ENCODE assay signal across 25 cellular contexts in genomic region chr3:77232557-77232956, GRCh38.
"Had no signal": no experiment of that assay in that cellular context is flagged by ENCODE, and none has a peak within 500 bp of the region (broad histone marks: within the 10 kb centered on the region; RNA-seq: fewer than 3 reads in every experiment).

No MANE protein-coding gene starts in this region.

- H3K4me2 ChIP-seq: hepatocyte had no signal

- H3K36me3 ChIP-seq: colonic mucosa, esophagus muscularis mucosa, esophagus squamous epithelium, gastrocnemius medialis, gastroesophageal sphincter, heart left ventricle, heart right ventricle had no signal

- H3K4me1 ChIP-seq: colonic mucosa, esophagus muscularis mucosa, esophagus squamous epithelium, gastrocnemius medialis, gastroesophageal sphincter, heart left ventricle, heart right ventricle had no signal

- H3K9me3 ChIP-seq: colonic mucosa, esophagus muscularis mucosa, esophagus squamous epithelium, gastrocnemius medialis, gastroesophageal sphincter, heart left ventricle, heart right ventricle had no signal

- H2AFZ ChIP-seq: hepatocyte had no signal

- H3K4me3 ChIP-seq: colonic mucosa, coronary artery, dorsolateral prefrontal cortex, esophagus muscularis mucosa, esophagus squamous epithelium, gastrocnemius medialis, gastroesophageal sphincter, heart left ventricle, heart right ventricle, hepatocyte had no signal

- H3K27ac ChIP-seq: colonic mucosa, coronary artery, dorsolateral prefrontal cortex, epithelial cell of prostate, esophagus muscularis mucosa, esophagus squamous epithelium, foreskin keratinocyte, gastrocnemius medialis, gastroesophageal sphincter, heart left ventricle, heart right ventricle, hepatocyte had no signal

- H3K79me2 ChIP-seq: hepatocyte had no signal

- H3K27me3 ChIP-seq: colonic mucosa, dorsolateral prefrontal cortex, esophagus muscularis mucosa, esophagus squamous epithelium, foreskin keratinocyte, gastrocnemius medialis, gastroesophageal sphincter, heart left ventricle, heart right ventricle, hepatocyte had no signal

- ATAC-seq: effector memory CD8-positive, alpha-beta T cell; esophagus mucosa; foreskin keratinocyte; gastrocnemius medialis; gastroesophageal sphincter; heart left ventricle; heart right ventricle had no signal

- DNase-seq: colonic mucosa; cortex of kidney; dermis blood vessel endothelial cell; dorsolateral prefrontal cortex; effector CD4-positive, alpha-beta T cell; effector CD8-positive, alpha-beta T cell; effector memory CD4-positive, alpha-beta T cell; effector memory CD8-positive, alpha-beta T cell; endodermal cell; erythroblast; esophagus squamous epithelium; foreskin fibroblast; foreskin keratinocyte; foreskin melanocyte; gastrocnemius medialis; glutamatergic neuron; head of caudate nucleus; heart left ventricle; heart right ventricle had no signal
